Comparison of ENCODE assay signal across 1 cellular context in the genomic region with DNA sequence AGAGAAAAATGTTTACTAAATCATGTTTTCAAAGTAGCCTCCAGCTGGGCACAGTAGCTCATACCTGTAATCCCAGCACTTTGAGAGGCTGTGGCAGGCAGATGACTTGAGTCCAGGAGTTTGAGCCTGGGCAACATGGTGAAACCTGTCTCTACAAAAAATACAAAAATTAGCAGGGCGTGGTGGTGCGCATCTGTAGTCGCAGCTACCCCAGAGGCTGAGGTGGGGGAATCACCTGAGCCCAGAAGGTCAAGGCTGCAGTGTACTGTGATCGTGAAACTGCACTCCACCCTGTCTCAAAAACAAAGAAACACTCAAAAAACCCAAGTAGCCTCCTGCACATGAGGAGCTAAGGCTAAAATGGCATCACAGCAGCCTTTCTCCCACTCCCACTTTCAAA.
TF ChIP-seq lines count a peak whose summit lies in the region.

No MANE protein-coding gene starts in this region.

TF ChIP-seq in K562, 482 proteins besides CTCF, POLR2A, EP300 and RAD21:
- TF ChIP-seq ETV6 (IDR thresholded peaks at IDR 0.05; ENCODE audit: borderline replicate concordance in 1 of 2, low read depth in 2 of 2, low read length in 1 of 2) (no peak), ETV6 (CRISPR knock-in tag; IDR thresholded peaks at IDR 0.05; ENCODE audit: borderline replicate concordance) (0 out of 2 replicates have a peak, but pooled peaks have one; percentile 47), NR2C1 (IDR thresholded peaks at IDR 0.05) (no peak), NR2C1 (tag; IDR thresholded peaks at IDR 0.05) (no peak)
TF ChIP-seq in K562: peak in this region for 1.
